24 cellular contexts compared by ENCODE assay signal in the genomic region with DNA sequence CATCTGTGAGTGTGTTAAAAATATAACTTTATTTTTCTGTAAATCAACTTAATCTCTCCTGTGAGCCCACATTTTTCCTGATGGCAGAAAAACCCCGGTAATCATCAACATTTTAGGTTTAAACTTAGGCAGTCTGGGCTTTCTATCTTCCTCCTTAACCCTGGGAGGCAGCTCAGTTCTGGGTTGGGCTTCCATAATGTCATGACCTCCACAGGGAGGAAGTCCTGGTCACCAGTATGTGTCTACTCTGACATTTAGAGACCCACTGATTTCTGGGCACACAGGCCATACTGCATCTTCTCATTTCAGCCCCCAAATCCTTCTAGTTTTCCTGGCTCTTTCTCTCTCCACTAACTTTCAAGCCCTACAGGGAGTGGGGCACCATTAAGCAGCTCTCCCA.
A peak's percentile ranks its signal among the peaks of the same experiment; 100 is the strongest.
DNase-seq lines count a peak whose midpoint lies in the region; ATAC-seq, FAIRE-seq and TF ChIP-seq lines count a peak whose summit lies in the region.
"Had no signal": no experiment of that assay in that cellular context is flagged by ENCODE, and none has a peak within 500 bp of the region (broad histone marks: within the 10 kb centered on the region; RNA-seq: fewer than 3 reads in every experiment).

No MANE protein-coding gene starts in this region.

- H3K79me2 ChIP-seq in HepG2 (ENCODE audit: insufficient read depth, low read length), result no peaks in the 10 kb centered on the region

- no peak overlapping the region for H3K4me2 ChIP-seq in HepG2 (ENCODE audit: low read depth, low read length)
- H3K4me2 ChIP-seq: BLaER1 had no signal

- no peak overlapping the region for H2AFZ ChIP-seq in HepG2 (ENCODE audit: low read length)

- H3K27me3 ChIP-seq in right lobe of liver, result no peaks in the 10 kb centered on the region
- no peaks in the 10 kb centered on the region; a peak in 2 of 5 replicates for H3K27me3 ChIP-seq in HepG2 (ENCODE audit: control insufficient read depth in 1 of 2, insufficient read depth in 2 of 2, low read length in 2 of 2)
- no peaks in the 10 kb centered on the region for H3K27me3 ChIP-seq in ascending aorta
- no peaks in the 10 kb centered on the region for H3K27me3 ChIP-seq in left lung
- H3K27me3 ChIP-seq in aorta (ENCODE audit: control insufficient read depth in 1 of 2, insufficient read depth in 2 of 2, low read length in 1 of 2), result no peaks in the 10 kb centered on the region
- H3K27me3 ChIP-seq: BE2C, BLaER1 had no signal

- DNase-seq in right lobe of liver (no peak), HepG2 (ENCODE audit: low spot score) (no peak), ascending aorta (ENCODE audit: low spot score in 2 of 2) (no peak), left lung (no peak), aorta (no peak), hepatic stellate cell (ENCODE audit: low spot score) (no peak), NCI-H524 treated with DMSO at 0.1 percent for 48 hours (lab: John Stamatoyannopoulos, UW) (no peak)
- DNase-seq: 8988T; ACHN; BE2C; C1 segment of cervical spinal cord; Caco-2; Calu3; CD4-positive, alpha-beta T cell; CD8-positive, alpha-beta T cell; DMS79 treated with DMSO at 0.1 percent for 48 hours; GF-D8 had no signal

- CTCF ChIA-PET in HepG2 (lab: Yijun Ruan, JAX; ENCODE audit: low intra/inter-chr PET ratio, low total read pairs), result no interaction called here

- H3K9ac ChIP-seq in HepG2 (ENCODE audit: insufficient read depth, low read depth, low read length), result no peak overlapping the region
- H3K9ac ChIP-seq: BLaER1 had no signal

- 55% methylated on average over 1 of the region's 1 CpG for WGBS in right lobe of liver (ENCODE audit: insufficient coverage, low coverage, low lambda C conversion rate, missing lambda C conversion rate)
- 64% methylated on average over 1 of the region's 1 CpG for WGBS in HepG2 (ENCODE audit: low lambda C conversion rate)
- WGBS in aorta, 2 donors, result 58 to 81% methylated on average over 1 of the region's 1 CpG

- FAIRE-seq in HepG2 (lab: Jason Lieb, UNC), result no peak
- FAIRE-seq: A204.1, D721Med, G401.6, GM12891, GM19239 had no signal

- TF ChIP-seq EP300 in HepG2 (IDR thresholded peaks at IDR 0.05; ENCODE audit: low read depth in 2 of 2, low read length in 2 of 2) (no peak), HepG2 (CRISPR knock-in tag; IDR thresholded peaks at IDR 0.05; ENCODE audit: borderline replicate concordance) (no peak)

- in situ Hi-C loops in HepG2 (cut with HindIII; ENCODE audit: extremely low pct_ligation_motif_present, low pct_unique_long_range_greater_than_20kb), result no loop called here

- TF ChIP-seq RAD21 in HepG2 (CRISPR knock-in tag; IDR thresholded peaks at IDR 0.05), result no peak

- H3K27ac ChIP-seq in right lobe of liver (no peak overlapping the region), HepG2 (ENCODE audit: extremely low read length, insufficient read depth, low read length) (no peak overlapping the region), ascending aorta (peak overlapping the region; percentile 7 to 53), left lung (no peak overlapping the region), aorta (ENCODE audit: low read depth in 1 of 2, low read length in 2 of 2) (peak overlapping the region; percentile 9 to 12)
- H3K27ac ChIP-seq: BLaER1 had no signal

- no peaks in the 10 kb centered on the region for H3K9me3 ChIP-seq in right lobe of liver
- H3K9me3 ChIP-seq in HepG2 (ENCODE audit: low read length), result no peaks in the 10 kb centered on the region
- no peaks in the 10 kb centered on the region for H3K9me3 ChIP-seq in ascending aorta
- H3K9me3 ChIP-seq in left lung, result no peaks in the 10 kb centered on the region
- H3K9me3 ChIP-seq in aorta (ENCODE audit: control insufficient read depth, low read length), result no peaks in the 10 kb centered on the region
- H3K9me3 ChIP-seq: BE2C, BLaER1 had no signal

- H3K36me3 ChIP-seq in right lobe of liver (no peaks in the 10 kb centered on the region), HepG2 (replicated peaks in 1 of 2; ENCODE audit: control insufficient read depth in 1 of 2, insufficient read depth in 2 of 2, low read length in 2 of 2) (no peaks in the 10 kb centered on the region), ascending aorta (no peaks in the 10 kb centered on the region), left lung (no peaks in the 10 kb centered on the region), aorta (ENCODE audit: control insufficient read depth in 1 of 2, insufficient read depth in 2 of 2, low read length in 1 of 2) (no peaks in the 10 kb centered on the region)
- H3K36me3 ChIP-seq: BE2C, BLaER1 had no signal

- POLR2A ChIA-PET in HepG2 (lab: Yijun Ruan, JAX), result no interaction called here

- peaks cover 0 to 4% (median 0%) of the 10 kb centered on the region in 4 donors for H3K4me1 ChIP-seq in right lobe of liver
- no peaks in the 10 kb centered on the region for H3K4me1 ChIP-seq in HepG2 (ENCODE audit: insufficient read depth, low read length)
- no peaks in the 10 kb centered on the region for H3K4me1 ChIP-seq in ascending aorta
- peaks cover 0 to 30% of the 10 kb centered on the region in 2 donors for H3K4me1 ChIP-seq in left lung
- peaks cover 0 to 4% of the 10 kb centered on the region in 2 donors for H3K4me1 ChIP-seq in aorta (ENCODE audit: control insufficient read depth in 1 of 2, insufficient read depth in 2 of 2, low read length in 2 of 2)
- H3K4me1 ChIP-seq: BE2C, BLaER1, Caco-2 had no signal

- H3K4me3 ChIP-seq in right lobe of liver, result no peak overlapping the region
- no peak overlapping the region for H3K4me3 ChIP-seq in HepG2 (replicated peaks in 1 of 3; ENCODE audit: insufficient read depth in 1 of 3, low read depth in 2 of 3, low read length in 3 of 3)
- no peak overlapping the region for H3K4me3 ChIP-seq in ascending aorta
- no peak overlapping the region for H3K4me3 ChIP-seq in left lung
- H3K4me3 ChIP-seq in aorta (ENCODE audit: low read length in 2 of 2), result no peak overlapping the region
- H3K4me3 ChIP-seq: BLaER1 had no signal

- peak in 3 of 4 donors; percentile 40 to 53 (median 40) for ATAC-seq in right lobe of liver
- ATAC-seq in HepG2, result no peak
- peak; percentile 37 for ATAC-seq in left lung
- no peak for ATAC-seq in aorta (ENCODE audit: low FRiP score)
- no peak for ATAC-seq in GM19467 (IDR thresholded peaks at IDR 0.05; ENCODE audit: unreplicated experiment)
- ATAC-seq: CD8-positive, alpha-beta T cell had no signal

- BruUV-seq in HepG2 (replicated peaks; lab: Mats Ljungman, UMichigan), result no TSS peak

- H4K20me1 ChIP-seq in HepG2 (ENCODE audit: insufficient read depth, low read length), result no peaks in the 10 kb centered on the region; the same call in 1 of the 2 replicates
- H4K20me1 ChIP-seq: BLaER1 had no signal

- TF ChIP-seq POLR2A in right lobe of liver (IDR thresholded peaks at IDR 0.05) (no peak), HepG2 (IDR thresholded peaks at IDR 0.05; ENCODE audit: insufficient read depth in 1 of 2, low read depth in 2 of 2, low read length in 2 of 2) (no peak)

- intact Hi-C loops in right lobe of liver (cut with DNase I), result no loop called here
- intact Hi-C loops in HepG2 (cut with micrococcal nuclease; ENCODE audit: unreplicated experiment), result no loop called here
- intact Hi-C loops in ascending aorta (cut with DNase I), result no loop called here
- intact Hi-C loops in left lung (cut with DNase I), result no loop called here
- intact Hi-C loops in aorta (cut with DNase I), result no loop called here

- no peak for TF ChIP-seq CTCF in right lobe of liver (IDR thresholded peaks at IDR 0.05)
- TF ChIP-seq CTCF in HepG2 (CRISPR knock-in tag; IDR thresholded peaks at IDR 0.05), result no peak
- no peak for TF ChIP-seq CTCF in ascending aorta (IDR thresholded peaks at IDR 0.05)
- TF ChIP-seq CTCF in left lung (IDR thresholded peaks at IDR 0.05), result no peak

TF ChIP-seq in HepG2, 621 proteins besides CTCF, POLR2A, EP300 and RAD21 (continues in another document):
- TF ChIP-seq, protein P1, sequence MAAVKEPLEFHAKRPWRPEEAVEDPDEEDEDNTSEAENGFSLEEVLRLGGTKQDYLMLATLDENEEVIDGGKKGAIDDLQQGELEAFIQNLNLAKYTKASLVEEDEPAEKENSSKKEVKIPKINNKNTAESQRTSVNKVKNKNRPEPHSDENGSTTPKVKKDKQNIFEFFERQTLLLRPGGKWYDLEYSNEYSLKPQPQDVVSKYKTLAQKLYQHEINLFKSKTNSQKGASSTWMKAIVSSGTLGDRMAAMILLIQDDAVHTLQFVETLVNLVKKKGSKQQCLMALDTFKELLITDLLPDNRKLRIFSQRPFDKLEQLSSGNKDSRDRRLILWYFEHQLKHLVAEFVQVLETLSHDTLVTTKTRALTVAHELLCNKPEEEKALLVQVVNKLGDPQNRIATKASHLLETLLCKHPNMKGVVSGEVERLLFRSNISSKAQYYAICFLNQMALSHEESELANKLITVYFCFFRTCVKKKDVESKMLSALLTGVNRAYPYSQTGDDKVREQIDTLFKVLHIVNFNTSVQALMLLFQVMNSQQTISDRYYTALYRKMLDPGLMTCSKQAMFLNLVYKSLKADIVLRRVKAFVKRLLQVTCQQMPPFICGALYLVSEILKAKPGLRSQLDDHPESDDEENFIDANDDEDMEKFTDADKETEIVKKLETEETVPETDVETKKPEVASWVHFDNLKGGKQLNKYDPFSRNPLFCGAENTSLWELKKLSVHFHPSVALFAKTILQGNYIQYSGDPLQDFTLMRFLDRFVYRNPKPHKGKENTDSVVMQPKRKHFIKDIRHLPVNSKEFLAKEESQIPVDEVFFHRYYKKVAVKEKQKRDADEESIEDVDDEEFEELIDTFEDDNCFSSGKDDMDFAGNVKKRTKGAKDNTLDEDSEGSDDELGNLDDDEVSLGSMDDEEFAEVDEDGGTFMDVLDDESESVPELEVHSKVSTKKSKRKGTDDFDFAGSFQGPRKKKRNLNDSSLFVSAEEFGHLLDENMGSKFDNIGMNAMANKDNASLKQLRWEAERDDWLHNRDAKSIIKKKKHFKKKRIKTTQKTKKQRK (IDR thresholded peaks at IDR 0.05; ENCODE audit: low read length), result no peak
- TF ChIP-seq, protein P2, sequence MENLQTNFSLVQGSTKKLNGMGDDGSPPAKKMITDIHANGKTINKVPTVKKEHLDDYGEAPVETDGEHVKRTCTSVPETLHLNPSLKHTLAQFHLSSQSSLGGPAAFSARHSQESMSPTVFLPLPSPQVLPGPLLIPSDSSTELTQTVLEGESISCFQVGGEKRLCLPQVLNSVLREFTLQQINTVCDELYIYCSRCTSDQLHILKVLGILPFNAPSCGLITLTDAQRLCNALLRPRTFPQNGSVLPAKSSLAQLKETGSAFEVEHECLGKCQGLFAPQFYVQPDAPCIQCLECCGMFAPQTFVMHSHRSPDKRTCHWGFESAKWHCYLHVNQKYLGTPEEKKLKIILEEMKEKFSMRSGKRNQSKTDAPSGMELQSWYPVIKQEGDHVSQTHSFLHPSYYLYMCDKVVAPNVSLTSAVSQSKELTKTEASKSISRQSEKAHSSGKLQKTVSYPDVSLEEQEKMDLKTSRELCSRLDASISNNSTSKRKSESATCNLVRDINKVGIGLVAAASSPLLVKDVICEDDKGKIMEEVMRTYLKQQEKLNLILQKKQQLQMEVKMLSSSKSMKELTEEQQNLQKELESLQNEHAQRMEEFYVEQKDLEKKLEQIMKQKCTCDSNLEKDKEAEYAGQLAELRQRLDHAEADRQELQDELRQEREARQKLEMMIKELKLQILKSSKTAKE (CRISPR knock-in tag; IDR thresholded peaks at IDR 0.05; ENCODE audit: borderline replicate concordance), result no peak

Comparison
In these comparisons a context has a peak if more than half of its experiments do, and no peak if none do; other contexts are left out.
1. ATAC-seq: peak in right lobe of liver (3 of 4) and left lung (single experiment); none in HepG2 (single experiment), aorta (single experiment) and GM19467 (single experiment).
2. H3K27ac ChIP-seq: peak in ascending aorta (2 of 2) and aorta (2 of 2); none in right lobe of liver (0 of 3), HepG2 (single experiment) and left lung (0 of 2).